24 cellular contexts compared by ENCODE assay signal in genomic region chr4:66946761-66947160, GRCh38.
"Had no signal": no experiment of that assay in that cellular context is flagged by ENCODE, and none has a peak within 500 bp of the region (broad histone marks: within the 10 kb centered on the region; RNA-seq: fewer than 3 reads in every experiment).

No MANE protein-coding gene starts in this region.

- H3K27me3 ChIP-seq: esophagus squamous epithelium, neural progenitor cell, right atrium auricular region, stomach, thyroid gland had no signal

- DNase-seq: cortex of kidney; effector memory CD8-positive, alpha-beta T cell; erythroblast; esophagus squamous epithelium; foreskin melanocyte; hypothalamus; left ventricle myocardium superior; lower lobe of right lung; mucosa of descending colon; naive B cell; stimulated activated CD4-positive, alpha-beta T cell treated with anti-CD3 and anti-CD28 coated beads, Interleukin-12 subunit alpha, Interleukin-12 subunit beta, amount 100 ng/mL, for 4 hours; stimulated activated CD4-positive, alpha-beta T cell treated with anti-CD3 and anti-CD28 coated beads, Interleukin-1b, Interleukin-23, amount 100 ng/mL, for 48 hours; stimulated activated CD4-positive, alpha-beta T cell treated with anti-CD3 and anti-CD28 coated beads, Interleukin-4, amount 100 ng/mL, for 1 hour; stimulated activated naive CD4-positive, alpha-beta T cell treated with Interleukin-2 at 50 U/mL for 16 hours; stomach; thyroid gland; trophoblast cell had no signal

- H3K4me3 ChIP-seq: esophagus squamous epithelium, lower lobe of right lung, mucosa of descending colon, neural progenitor cell, prostate gland, right atrium auricular region, smooth muscle cell, stomach, thyroid gland had no signal

- H3K4me1 ChIP-seq: esophagus squamous epithelium, lower lobe of right lung, parathyroid adenoma, prostate gland, right atrium auricular region, stomach, thyroid gland had no signal

- H3K36me3 ChIP-seq: esophagus squamous epithelium, lower lobe of right lung, neural progenitor cell, prostate gland, right atrium auricular region, stomach, thyroid gland had no signal

- H3K9me3 ChIP-seq: esophagus squamous epithelium, lower lobe of right lung, mucosa of descending colon, prostate gland, right atrium auricular region, stomach, thyroid gland had no signal

- ATAC-seq: effector memory CD8-positive, alpha-beta T cell; left ventricle myocardium superior; lower lobe of right lung; mucosa of descending colon; sciatic nerve; stimulated activated effector memory CD8-positive, alpha-beta T cell treated with anti-CD3 and anti-CD28 coated beads, Interleukin-12 subunit alpha, Interleukin-12 subunit beta, amount 100 ng/mL, for 72 hours had no signal

- H3K27ac ChIP-seq: esophagus squamous epithelium, lower lobe of right lung, neural progenitor cell, parathyroid adenoma, prostate gland, right atrium auricular region, stomach, thyroid gland had no signal
